In genomic region chr10:102826148-102826796, GRCh38 we compare ENCODE assay signal across 40 cellular contexts. TPM values are rescaled to one million over a fixed set of nuclear protein-coding genes. Genes with fewer than 3 reads are reported as not detected.
"Had no signal": no experiment of that assay in that cellular context is flagged by ENCODE, and none has a peak within 500 bp of the region (broad histone marks: within the 10 kb centered on the region; RNA-seq: fewer than 3 reads in every experiment).

No MANE protein-coding gene starts in this region.

- H3K9me3 ChIP-seq: ascending aorta, body of pancreas, breast epithelium had no signal

- H3K4me1 ChIP-seq: ascending aorta, body of pancreas, breast epithelium had no signal

- H3K27ac Mint-ChIP-seq: activated naive CD4-positive, alpha-beta T cell treated with anti-CD3 and anti-CD28 coated beads, Interleukin-2, amount 10 ng/mL, durations not matched to agents 7 days and 5 days; activated naive CD4-positive, alpha-beta T cell treated with anti-CD3 and anti-CD28 coated beads, Interleukin-2, amount 50 U/mL, for 24 hours; activated naive CD4-positive, alpha-beta T cell treated with anti-CD3 and anti-CD28 coated beads, Interleukin-2, amount 50 U/mL, for 72 hours; activated naive CD8-positive, alpha-beta T cell; activated naive CD8-positive, alpha-beta T cell treated with anti-CD3 and anti-CD28 coated beads for 36 hours; activated naive CD8-positive, alpha-beta T cell treated with anti-CD3 and anti-CD28 coated beads, Interleukin-2, amount 10 ng/mL, durations not matched to agents 7 days and 5 days; activated naive CD8-positive, alpha-beta T cell treated with anti-CD3 and anti-CD28 coated beads, Interleukin-2, amount 50 U/mL, for 24 hours; activated T-cell treated with anti-CD3 and anti-CD28 coated beads, Interleukin-2, amount 50 U/mL, for 24 hours; activated T-cell treated with anti-CD3 and anti-CD28 coated beads, Interleukin-2, amount 50 U/mL, for 72 hours; activated T-helper 1 cell treated with anti-CD3 and anti-CD28 coated beads, Interleukin-12 subunit alpha, Interleukin-12 subunit beta, Interleukin-2, Interleukin-4 antibody, amounts not matched to agents 30 ng/mL and 10 ng/mL and 1 ng/mL, durations not matched to agents 14 hours and 24 hours and 36 hours; activated T-helper 17 cell treated with anti-CD3 and anti-CD28 coated beads, Interleukin-2, amount 50 U/mL, for 72 hours; activated T-helper 2 cell treated with anti-CD3 and anti-CD28 coated beads, Interferon-gamma antibody, Interleukin-2, Interleukin-4, amounts not matched to agents 10 μg/mL and 5 μg/mL and 100 μg/mL, durations not matched to agents 14 hours and 24 hours and 36 hours; brain had no signal

- DNase-seq: activated effector memory CD4-positive, alpha-beta T cell treated with anti-CD3 and anti-CD28 coated beads, Interleukin-2, amount 50 U/mL, for 16 hours; activated effector memory CD4-positive, alpha-beta T cell treated with Interleukin-2 at 50 U/mL for 16 hours; activated gamma-delta T cell; activated gamma-delta T cell treated with Interleukin-2 at 50 U/mL for 16 hours; activated naive CD4-positive, alpha-beta T cell; activated naive CD4-positive, alpha-beta T cell treated with anti-CD3 and anti-CD28 coated beads, Interleukin-2, amount 10 ng/mL, durations not matched to agents 7 days and 5 days; activated naive CD4-positive, alpha-beta T cell treated with anti-CD3 and anti-CD28 coated beads, Interleukin-2, amount 50 U/mL, for 16 hours; activated naive CD4-positive, alpha-beta T cell treated with Interleukin-2 at 50 U/mL for 16 hours; activated naive CD8-positive, alpha-beta T cell treated with anti-CD3 and anti-CD28 coated beads for 36 hours; activated naive CD8-positive, alpha-beta T cell treated with anti-CD3 and anti-CD28 coated beads, Interleukin-2, amount 10 ng/mL, durations not matched to agents 7 days and 5 days; activated naive CD8-positive, alpha-beta T cell treated with anti-CD3 and anti-CD28 coated beads, Interleukin-2, amount 50 U/mL, for 24 hours; activated T-cell treated with anti-CD3 and anti-CD28 coated beads, Interleukin-2, amount 50 U/mL, for 1 hour; activated T-cell treated with anti-CD3 and anti-CD28 coated beads, Interleukin-2, amount 50 U/mL, for 24 hours; activated T-cell treated with anti-CD3 and anti-CD28 coated beads, Interleukin-2, amount 50 U/mL, for 4 hours; activated T-cell treated with anti-CD3 and anti-CD28 coated beads, Interleukin-2, amount 50 U/mL, for 48 hours; activated T-cell treated with anti-CD3 and anti-CD28 coated beads, Interleukin-2, amount 50 U/mL, for 72 hours; amniotic stem cell; amygdala; anterior cingulate cortex; body of pancreas; brain microvascular endothelial cell; caudate nucleus; central memory CD4-positive, alpha-beta T cell; cerebellar nuclear complex had no signal

- H3K27me3 Mint-ChIP-seq: activated naive CD4-positive, alpha-beta T cell treated with anti-CD3 and anti-CD28 coated beads, Interleukin-2, amount 50 U/mL, for 24 hours; activated naive CD8-positive, alpha-beta T cell; activated naive CD8-positive, alpha-beta T cell treated with anti-CD3 and anti-CD28 coated beads for 36 hours; activated naive CD8-positive, alpha-beta T cell treated with anti-CD3 and anti-CD28 coated beads, Interleukin-2, amount 50 U/mL, for 24 hours; activated T-cell treated with anti-CD3 and anti-CD28 coated beads, Interleukin-2, amount 50 U/mL, for 24 hours; activated T-helper 17 cell treated with anti-CD3 and anti-CD28 coated beads, Interleukin-2, amount 50 U/mL, for 72 hours; central memory CD8-positive, alpha-beta T cell had no signal

- H3K27ac ChIP-seq: ascending aorta, body of pancreas, brain microvascular endothelial cell, breast epithelium, cardiac muscle cell had no signal

- H3K4me3 ChIP-seq: ascending aorta, body of pancreas, breast epithelium, cardiac muscle cell had no signal

- H3K4me3 Mint-ChIP-seq: activated naive CD4-positive, alpha-beta T cell treated with anti-CD3 and anti-CD28 coated beads, Interleukin-2, amount 10 ng/mL, durations not matched to agents 7 days and 5 days; activated naive CD4-positive, alpha-beta T cell treated with anti-CD3 and anti-CD28 coated beads, Interleukin-2, amount 50 U/mL, for 24 hours; activated naive CD8-positive, alpha-beta T cell; activated naive CD8-positive, alpha-beta T cell treated with anti-CD3 and anti-CD28 coated beads for 36 hours; activated naive CD8-positive, alpha-beta T cell treated with anti-CD3 and anti-CD28 coated beads, Interleukin-2, amount 10 ng/mL, durations not matched to agents 7 days and 5 days; activated naive CD8-positive, alpha-beta T cell treated with anti-CD3 and anti-CD28 coated beads, Interleukin-2, amount 50 U/mL, for 24 hours; activated T-cell treated with anti-CD3 and anti-CD28 coated beads, Interleukin-2, amount 50 U/mL, for 24 hours; activated T-cell treated with anti-CD3 and anti-CD28 coated beads, Interleukin-2, amount 50 U/mL, for 4 hours; activated T-cell treated with anti-CD3 and anti-CD28 coated beads, Interleukin-2, amount 50 U/mL, for 72 hours; activated T-helper 1 cell treated with anti-CD3 and anti-CD28 coated beads, Interleukin-12 subunit alpha, Interleukin-12 subunit beta, Interleukin-2, Interleukin-4 antibody, amounts not matched to agents 30 ng/mL and 10 ng/mL and 1 ng/mL, durations not matched to agents 14 hours and 24 hours and 36 hours; activated T-helper 17 cell treated with anti-CD3 and anti-CD28 coated beads, Interleukin-2, amount 50 U/mL, for 72 hours; brain; central memory CD8-positive, alpha-beta T cell had no signal

- H3K27me3 ChIP-seq: ascending aorta, body of pancreas, brain microvascular endothelial cell, breast epithelium, cardiac muscle cell had no signal

- H3K4me1 Mint-ChIP-seq: activated naive CD4-positive, alpha-beta T cell treated with anti-CD3 and anti-CD28 coated beads, Interleukin-2, amount 10 ng/mL, durations not matched to agents 7 days and 5 days; activated naive CD4-positive, alpha-beta T cell treated with anti-CD3 and anti-CD28 coated beads, Interleukin-2, amount 50 U/mL, for 24 hours; activated naive CD8-positive, alpha-beta T cell treated with anti-CD3 and anti-CD28 coated beads for 36 hours; activated naive CD8-positive, alpha-beta T cell treated with anti-CD3 and anti-CD28 coated beads, Interleukin-2, amount 10 ng/mL, durations not matched to agents 7 days and 5 days; activated naive CD8-positive, alpha-beta T cell treated with anti-CD3 and anti-CD28 coated beads, Interleukin-2, amount 50 U/mL, for 24 hours; activated T-helper 17 cell treated with anti-CD3 and anti-CD28 coated beads, Interleukin-2, amount 50 U/mL, for 72 hours; brain; central memory CD8-positive, alpha-beta T cell had no signal

- H3K36me3 Mint-ChIP-seq: activated naive CD4-positive, alpha-beta T cell treated with anti-CD3 and anti-CD28 coated beads, Interleukin-2, amount 10 ng/mL, durations not matched to agents 7 days and 5 days; activated naive CD4-positive, alpha-beta T cell treated with anti-CD3 and anti-CD28 coated beads, Interleukin-2, amount 50 U/mL, for 72 hours; activated naive CD8-positive, alpha-beta T cell; activated naive CD8-positive, alpha-beta T cell treated with anti-CD3 and anti-CD28 coated beads for 36 hours; activated naive CD8-positive, alpha-beta T cell treated with anti-CD3 and anti-CD28 coated beads, Interleukin-2, amount 10 ng/mL, durations not matched to agents 7 days and 5 days; brain had no signal

- ATAC-seq: activated naive CD4-positive, alpha-beta T cell treated with anti-CD3 and anti-CD28 coated beads, Interleukin-2, amount 50 U/mL, for 72 hours; activated naive CD8-positive, alpha-beta T cell treated with anti-CD3 and anti-CD28 coated beads, Interleukin-2, amount 50 U/mL, for 24 hours; activated T-cell treated with anti-CD3 and anti-CD28 coated beads, Interleukin-2, amount 50 U/mL, for 4 hours; activated T-cell treated with anti-CD3 and anti-CD28 coated beads, Interleukin-2, amount 50 U/mL, for 72 hours; activated T-helper 17 cell treated with anti-CD3 and anti-CD28 coated beads, Interleukin-2, amount 50 U/mL, for 72 hours; body of pancreas had no signal

- H3K9me3 Mint-ChIP-seq: activated naive CD4-positive, alpha-beta T cell treated with anti-CD3 and anti-CD28 coated beads, Interleukin-2, amount 10 ng/mL, durations not matched to agents 7 days and 5 days; activated naive CD4-positive, alpha-beta T cell treated with anti-CD3 and anti-CD28 coated beads, Interleukin-2, amount 50 U/mL, for 24 hours; activated naive CD4-positive, alpha-beta T cell treated with anti-CD3 and anti-CD28 coated beads, Interleukin-2, amount 50 U/mL, for 72 hours; activated naive CD8-positive, alpha-beta T cell treated with anti-CD3 and anti-CD28 coated beads for 36 hours; activated naive CD8-positive, alpha-beta T cell treated with anti-CD3 and anti-CD28 coated beads, Interleukin-2, amount 10 ng/mL, durations not matched to agents 7 days and 5 days; activated naive CD8-positive, alpha-beta T cell treated with anti-CD3 and anti-CD28 coated beads, Interleukin-2, amount 50 U/mL, for 24 hours; activated T-cell treated with anti-CD3 and anti-CD28 coated beads, Interleukin-2, amount 50 U/mL, for 24 hours; activated T-cell treated with anti-CD3 and anti-CD28 coated beads, Interleukin-2, amount 50 U/mL, for 4 hours; activated T-cell treated with anti-CD3 and anti-CD28 coated beads, Interleukin-2, amount 50 U/mL, for 72 hours; activated T-helper 1 cell treated with anti-CD3 and anti-CD28 coated beads, Interleukin-12 subunit alpha, Interleukin-12 subunit beta, Interleukin-2, Interleukin-4 antibody, amounts not matched to agents 30 ng/mL and 10 ng/mL and 1 ng/mL, durations not matched to agents 14 hours and 24 hours and 36 hours; activated T-helper 17 cell treated with anti-CD3 and anti-CD28 coated beads, Interleukin-2, amount 50 U/mL, for 72 hours; activated T-helper 2 cell treated with anti-CD3 and anti-CD28 coated beads, Interferon-gamma antibody, Interleukin-2, Interleukin-4, amounts not matched to agents 10 μg/mL and 5 μg/mL and 100 μg/mL, durations not matched to agents 14 hours and 24 hours and 36 hours; central memory CD8-positive, alpha-beta T cell had no signal

- H3K36me3 ChIP-seq: brain microvascular endothelial cell, breast epithelium, cardiac muscle cell had no signal

RNA-seq across cellular contexts. Expression of gene CYP17A1, which starts 10.9 kb away (rescaled TPM):
- total RNA-seq: activated naive CD4-positive, alpha-beta T cell treated with anti-CD3 and anti-CD28 coated beads, Interleukin-2, amount 50 U/mL, for 72 hours; activated naive CD8-positive, alpha-beta T cell treated with anti-CD3 and anti-CD28 coated beads for 36 hours; activated naive CD8-positive, alpha-beta T cell treated with anti-CD3 and anti-CD28 coated beads, Interleukin-2, amount 10 ng/mL, durations not matched to agents 7 days and 5 days; activated T-cell treated with anti-CD3 and anti-CD28 coated beads, Interleukin-2, amount 50 U/mL, for 72 hours; activated T-helper 1 cell treated with anti-CD3 and anti-CD28 coated beads, Interleukin-12 subunit alpha, Interleukin-12 subunit beta, Interleukin-2, Interleukin-4 antibody, amounts not matched to agents 30 ng/mL and 10 ng/mL and 1 ng/mL, durations not matched to agents 14 hours and 24 hours and 36 hours; activated T-helper 17 cell treated with anti-CD3 and anti-CD28 coated beads, Interleukin-2, amount 50 U/mL, for 72 hours; activated T-helper 2 cell treated with anti-CD3 and anti-CD28 coated beads, Interferon-gamma antibody, Interleukin-2, Interleukin-4, amounts not matched to agents 10 μg/mL and 5 μg/mL and 100 μg/mL, durations not matched to agents 14 hours and 24 hours and 36 hours; astrocyte; body of pancreas; breast epithelium; bronchial epithelial cell; cardiac muscle cell; cardiac septum; cerebellum; chondrocyte had no signal
- polyA plus RNA-seq: cardiac muscle cell had no signal

RNA-seq across cellular contexts. Expression of gene AS3MT, which starts 43.0 kb away (rescaled TPM):
- total RNA-seq: activated naive CD4-positive, alpha-beta T cell treated with anti-CD3 and anti-CD28 coated beads, Interleukin-2, amount 50 U/mL, for 72 hours had no signal
